8 cellular contexts compared by ENCODE assay signal in the genomic region with DNA sequence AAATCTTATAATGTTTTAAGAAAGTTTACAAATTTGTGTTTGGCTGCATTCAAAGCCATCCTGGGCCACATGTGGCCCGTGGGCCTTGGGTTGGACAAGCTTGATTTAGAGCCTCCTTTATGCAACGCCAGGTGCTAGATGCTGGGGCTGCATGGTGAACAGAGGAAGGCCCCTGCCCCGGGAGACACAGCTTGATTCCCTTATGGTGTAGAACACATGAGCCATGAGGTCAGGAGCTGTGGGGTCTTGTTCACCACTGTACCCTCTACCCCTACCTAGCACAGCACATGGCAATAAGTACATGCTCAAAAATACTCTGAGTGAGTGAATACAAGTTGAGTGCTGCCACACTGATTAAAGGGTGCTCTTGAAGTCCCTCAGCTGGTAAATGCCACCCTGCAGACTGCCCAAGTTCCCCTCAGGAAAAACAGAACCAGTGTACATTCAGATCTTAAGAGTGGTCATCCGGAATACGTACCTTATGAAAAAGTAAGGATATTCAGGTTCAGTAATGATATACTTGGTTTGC.
DNase-seq lines count a peak whose midpoint lies in the region; ATAC-seq and TF ChIP-seq lines count a peak whose summit lies in the region.

No MANE protein-coding gene starts in this region.

- peak; percentile 25 for ATAC-seq in DND-41 (ENCODE audit: insufficient read depth, low read depth)
- ATAC-seq in HG02885 (IDR thresholded peaks at IDR 0.05; ENCODE audit: poor library complexity, unreplicated experiment) = peak; percentile 14
- ATAC-seq in HG03521 (IDR thresholded peaks at IDR 0.05; ENCODE audit: unreplicated experiment) = no peak

- TF ChIP-seq CTCF in DND-41 (IDR thresholded peaks at IDR 0.05; ENCODE audit: borderline replicate concordance, extremely low read depth, low read length, poor library complexity, severe bottlenecking) (no peak), nephron (IDR thresholded peaks at IDR 0.05; ENCODE audit: unreplicated experiment in 3 of 3) (no peak)

- no peaks in the 10 kb centered on the region for H3K27me3 Mint-ChIP-seq in activated naive CD8-positive, alpha-beta T cell
- peaks cover 4% of the 10 kb centered on the region for H3K27me3 Mint-ChIP-seq in nephron (ENCODE audit: low read depth)

- peak overlapping the region; percentile 86 for H3K4me3 Mint-ChIP-seq in activated naive CD8-positive, alpha-beta T cell
- H3K4me3 Mint-ChIP-seq in nephron = no peak overlapping the region

- H3K9ac ChIP-seq in DND-41 (ENCODE audit: low read depth, low read length) = peak overlapping the region; percentile 37

- peaks cover 4% of the 10 kb centered on the region for H3K36me3 Mint-ChIP-seq in activated naive CD8-positive, alpha-beta T cell
- H3K36me3 Mint-ChIP-seq in nephron (ENCODE audit: low read depth) = no peaks in the 10 kb centered on the region

- peak overlapping the region; percentile 3; the same call in 1 of the 2 replicates for H2AFZ ChIP-seq in DND-41 (ENCODE audit: low read depth, low read length)

- peak; percentile 48 for DNase-seq in DND-41
- DNase-seq in glomerular visceral epithelial cell (ENCODE audit: extremely low spot score) = no peak
- DNase-seq in cerebellar nuclear complex (lab: John Stamatoyannopoulos, UW) = no peak
- DNase-seq in NCI-H1436 treated with DMSO at 0.1 percent for 48 hours (lab: John Stamatoyannopoulos, UW) = no peak

- H3K4me1 ChIP-seq in DND-41 (ENCODE audit: insufficient read depth, low read length) = peaks cover 54% of the 10 kb centered on the region

- H3K27ac ChIP-seq in DND-41 (ENCODE audit: low read length) = peak overlapping the region; percentile 84

- H3K36me3 ChIP-seq in DND-41 (ENCODE audit: insufficient read depth, low read length) = no peaks in the 10 kb centered on the region

- no peaks in the 10 kb centered on the region for H3K9me3 ChIP-seq in DND-41 (ENCODE audit: insufficient read depth, low read length, severe bottlenecking)

- no peaks in the 10 kb centered on the region for H3K79me2 ChIP-seq in DND-41 (ENCODE audit: insufficient read depth, low read length)

- H4K20me1 ChIP-seq in DND-41 (ENCODE audit: insufficient read depth, low read length) = no peaks in the 10 kb centered on the region

- H3K27me3 ChIP-seq in DND-41 (ENCODE audit: insufficient read depth, low read length, poor library complexity) = no peaks in the 10 kb centered on the region

- H3K4me3 ChIP-seq in DND-41 (ENCODE audit: low read depth in 1 of 2, low read length in 2 of 2) = peak overlapping the region in 1 of 2 experiments; percentile 2; a peak in 1 of 4 replicates

- H3K27ac Mint-ChIP-seq in activated naive CD8-positive, alpha-beta T cell = peak overlapping the region; percentile 91
- peak overlapping the region; percentile 55 to 85 (median 77) for H3K27ac Mint-ChIP-seq in nephron

- peak overlapping the region; percentile 45 for H3K4me2 ChIP-seq in DND-41 (ENCODE audit: insufficient read depth, low read length)

- peaks cover 3% of the 10 kb centered on the region for H3K9me3 Mint-ChIP-seq in activated naive CD8-positive, alpha-beta T cell (ENCODE audit: low read depth)
- no peaks in the 10 kb centered on the region for H3K9me3 Mint-ChIP-seq in nephron

- H3K4me1 Mint-ChIP-seq in activated naive CD8-positive, alpha-beta T cell (ENCODE audit: low read depth) = peaks cover 55% of the 10 kb centered on the region
- peaks cover 42% of the 10 kb centered on the region for H3K4me1 Mint-ChIP-seq in nephron
